Comparison of ENCODE assay signal across 10 cellular contexts in the genomic region with DNA sequence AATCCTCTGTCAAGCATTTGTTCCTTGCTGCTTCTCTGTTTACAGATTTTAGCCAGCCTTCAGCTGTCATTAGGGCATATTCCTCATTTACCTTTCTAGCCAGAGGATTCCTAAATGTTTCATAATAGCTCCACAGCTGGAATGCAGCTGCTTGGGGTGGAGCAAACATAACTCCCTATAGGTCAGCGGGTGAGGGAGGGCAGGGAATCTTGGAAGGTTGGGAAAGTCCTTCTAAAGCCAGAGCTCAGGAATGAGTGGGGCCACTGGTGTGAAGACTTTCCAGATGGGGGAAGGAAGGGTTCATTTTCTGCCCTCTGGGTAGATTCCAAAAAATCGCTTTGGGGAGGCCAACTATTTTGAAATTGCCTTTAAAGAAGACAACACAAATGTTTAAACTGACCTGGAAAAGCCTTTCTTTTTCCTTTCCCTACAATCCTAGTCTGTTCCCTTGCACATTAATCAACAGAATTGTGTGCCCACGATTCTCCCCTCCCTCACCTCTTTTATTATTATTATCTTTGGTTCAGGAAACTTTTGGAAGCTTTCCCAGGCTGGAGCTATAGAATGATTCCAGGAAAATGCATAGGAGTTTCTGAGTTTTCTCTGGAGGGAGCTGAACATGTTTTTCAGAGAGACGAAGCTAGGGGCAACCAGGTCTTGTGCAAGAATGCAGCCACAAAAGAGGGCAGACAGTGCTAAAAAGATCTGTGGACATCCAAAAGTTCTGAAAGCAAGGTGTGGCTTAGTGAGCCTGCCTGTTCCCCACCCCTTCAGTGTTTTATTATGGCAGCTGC. TPM values are rescaled to one million over a fixed set of nuclear protein-coding genes. Genes with fewer than 3 reads are reported as not detected.
A peak's percentile ranks its signal among the peaks of the same experiment; 100 is the strongest.
DNase-seq lines count a peak whose midpoint lies in the region; ATAC-seq and TF ChIP-seq lines count a peak whose summit lies in the region.
"Had no signal": no experiment of that assay in that cellular context is flagged by ENCODE, and none has a peak within 500 bp of the region (broad histone marks: within the 10 kb centered on the region; RNA-seq: fewer than 3 reads in every experiment).

No MANE protein-coding gene starts in this region.

- no peaks in the 10 kb centered on the region for H3K36me3 Mint-ChIP-seq in neural progenitor cell
- H3K36me3 Mint-ChIP-seq: CD8-positive, alpha-beta T cell had no signal

- H3K27ac ChIP-seq in AG04450 (ENCODE audit: low read depth, low read length) (peak overlapping the region; percentile 62), fibroblast of lung (ENCODE audit: insufficient read depth, low read length) (peak overlapping the region; percentile 98), neural progenitor cell (no peak overlapping the region)

- intact Hi-C loops in head of caudate nucleus (cut with DNase I) = no loop called here

- DNase-seq in AG04450 (ENCODE audit: low read depth, low spot score) (no peak), OCI-M1 (lab: John Stamatoyannopoulos, UW) (peak; percentile 4), fibroblast of lung (ENCODE audit: low read depth in 2 of 2) (peak in 1 of 2 donors; percentile 92), neural progenitor cell (ENCODE audit: low spot score) (no peak), iPS-NIHi7 (ENCODE audit: extremely low spot score) (no peak), head of caudate nucleus (no peak)
- DNase-seq: activated effector memory CD4-positive, alpha-beta T cell treated with anti-CD3 and anti-CD28 coated beads, Interleukin-2, amount 50 U/mL, for 16 hours; CD8-positive, alpha-beta T cell had no signal

- peaks cover 61% of the 10 kb centered on the region for H3K4me1 Mint-ChIP-seq in neural progenitor cell

- H3K4me1 ChIP-seq in fibroblast of lung (ENCODE audit: control insufficient read depth, extremely low read depth, insufficient read depth, low read length) (peaks cover 45% of the 10 kb centered on the region), neural progenitor cell (peaks cover 33% of the 10 kb centered on the region)

- H3K4me3 Mint-ChIP-seq in neural progenitor cell = peak overlapping the region; percentile 35
- H3K4me3 Mint-ChIP-seq: CD8-positive, alpha-beta T cell had no signal

- no peaks in the 10 kb centered on the region for H3F3A ChIP-seq in neural progenitor cell (ENCODE audit: low read depth)

- ATAC-seq in HG02571 (IDR thresholded peaks at IDR 0.05; ENCODE audit: unreplicated experiment) (no peak), GM21786 (IDR thresholded peaks at IDR 0.05; ENCODE audit: unreplicated experiment) (no peak)
- ATAC-seq: CD8-positive, alpha-beta T cell had no signal

- H3K4me2 ChIP-seq in fibroblast of lung (ENCODE audit: extremely low read depth, insufficient read depth, low read length) (peak overlapping the region; percentile 62), neural progenitor cell (peak overlapping the region; percentile 43)

- POLR2A ChIA-PET in AG04450 (lab: Yijun Ruan, JAX) = interaction anchor here (0.6 to 7.6 kb wide), 10 partner anchors 10 to 140 kb away, joined by 3 to 146 read pairs (median 10); a partner anchor contains a TSS

- H4K20me1 ChIP-seq in fibroblast of lung (ENCODE audit: control insufficient read depth, extremely low read depth, insufficient read depth, low read length) (no peaks in the 10 kb centered on the region), neural progenitor cell (ENCODE audit: low read depth) (no peaks in the 10 kb centered on the region)

- CTCF ChIA-PET in AG04450 (lab: Charles Lee) = interaction anchor here (1.0 to 5.0 kb wide), 8 partner anchors 9 to 169 kb away, joined by 5 to 33 read pairs (median 8); no protein-coding TSS in a partner anchor

- peaks cover 6% of the 10 kb centered on the region for H3K27me3 Mint-ChIP-seq in neural progenitor cell (ENCODE audit: insufficient read depth, low read depth)

- no peaks in the 10 kb centered on the region for H3K9me3 Mint-ChIP-seq in neural progenitor cell
- H3K9me3 Mint-ChIP-seq: CD8-positive, alpha-beta T cell had no signal

- H3K9me3 ChIP-seq in AG04450 (ENCODE audit: control insufficient read depth, insufficient read depth, low read length) (no peaks in the 10 kb centered on the region), fibroblast of lung (ENCODE audit: control insufficient read depth, insufficient read depth, low read depth, low read length) (no peaks in the 10 kb centered on the region), neural progenitor cell (ENCODE audit: low read depth) (no peaks in the 10 kb centered on the region)

- H2AFZ ChIP-seq in fibroblast of lung (ENCODE audit: low read length) (no peak overlapping the region), neural progenitor cell (replicated peaks) (no peak overlapping the region)

- H3K4me3 ChIP-seq in AG04450 (ENCODE audit: low read depth, low read length) = no peak overlapping the region
- peak overlapping the region in 1 of 4 experiments; percentile 5 for H3K4me3 ChIP-seq in fibroblast of lung (replicated peaks in 1 of 4; ENCODE audit: control extremely low read depth in 1 of 4, insufficient read depth in 1 of 4, low read depth in 3 of 4, low read length in 4 of 4)
- no peak overlapping the region for H3K4me3 ChIP-seq in neural progenitor cell

- TF ChIP-seq CTCF in AG04450 (IDR thresholded peaks at IDR 0.05; ENCODE audit: low read depth, low read length) = no peak
- no peak for TF ChIP-seq CTCF in fibroblast of lung (conservative IDR thresholded peaks at IDR 0.05 in 1 of 2, IDR thresholded peaks at IDR 0.05 in 1 of 2; ENCODE audit: low read depth in 1 of 2, low read length in 2 of 2)
- TF ChIP-seq CTCF in neural progenitor cell (IDR thresholded peaks at IDR 0.05) = no peak

- H3K9ac ChIP-seq in fibroblast of lung (ENCODE audit: insufficient read depth, low read length) (no peak overlapping the region), neural progenitor cell (no peak overlapping the region)

- H3K79me2 ChIP-seq in fibroblast of lung (ENCODE audit: control insufficient read depth, insufficient read depth, low read length) (no peaks in the 10 kb centered on the region), neural progenitor cell (ENCODE audit: low read depth) (no peaks in the 10 kb centered on the region)

- H3K27ac Mint-ChIP-seq in neural progenitor cell = peak overlapping the region; percentile 83
- H3K27ac Mint-ChIP-seq: CD8-positive, alpha-beta T cell had no signal

- H3K36me3 ChIP-seq in fibroblast of lung (ENCODE audit: control insufficient read depth, insufficient read depth, low read length) (no peaks in the 10 kb centered on the region), neural progenitor cell (no peaks in the 10 kb centered on the region)

- H3K27me3 ChIP-seq in AG04450 (ENCODE audit: control insufficient read depth, insufficient read depth, low read length) (no peaks in the 10 kb centered on the region), fibroblast of lung (ENCODE audit: control insufficient read depth, insufficient read depth, low read length) (no peaks in the 10 kb centered on the region), neural progenitor cell (no peaks in the 10 kb centered on the region)

RNA-seq across cellular contexts. Expression of a gene that starts 16.5 kb away (rescaled TPM):
- polyA plus RNA-seq in AG04450 (2011; rRNA removed) = 17.1 and 21.8 TPM in 2 replicates
- polyA minus RNA-seq in AG04450 (2011; rRNA and poly(A)+ RNA removed) = 19.4 and 19.6 TPM in 2 replicates
- total RNA-seq in fibroblast of lung = 36.0 and 45.9 TPM in 2 replicates
- 9.8 and 13.1 TPM in 2 replicates for polyA plus RNA-seq in fibroblast of lung
- 23.8 and 31.3 TPM in 2 replicates for polyA plus RNA-seq in fibroblast of lung (2012)
- polyA minus RNA-seq in fibroblast of lung (ENCODE audit: low replicate concordance) = 10.8 and 15.9 TPM in 2 replicates
- 4.8 and 14.9 TPM in 2 replicates for total RNA-seq in neural progenitor cell (ENCODE audit: low replicate concordance)

RNA-seq across cellular contexts. Expression of a gene that starts 53.1 kb away (rescaled TPM):
- polyA plus RNA-seq in AG04450 (2011; rRNA removed) = 8.9 and 9.9 TPM in 2 replicates
- 12.2 and 19.5 TPM in 2 replicates for polyA minus RNA-seq in AG04450 (2011; rRNA and poly(A)+ RNA removed)
- 10.8 and 12.1 TPM in 2 replicates for total RNA-seq in fibroblast of lung
- polyA plus RNA-seq in fibroblast of lung = 8.9 and 12.8 TPM in 2 replicates
- polyA plus RNA-seq in fibroblast of lung (2012) = 4.8 and 7.4 TPM in 2 replicates
- polyA minus RNA-seq in fibroblast of lung (ENCODE audit: low replicate concordance) = 9.5 and 11.5 TPM in 2 replicates
- 22.5 and 24.3 TPM in 2 replicates for total RNA-seq in neural progenitor cell (ENCODE audit: low replicate concordance)
